ENCODE assay signal across 40 cellular contexts in genomic region chr12:46857486-46857885, GRCh38. TPM values are rescaled to one million over a fixed set of nuclear protein-coding genes. Genes with fewer than 3 reads are reported as not detected.
"Had no signal": no experiment of that assay in that cellular context is flagged by ENCODE, and none has a peak within 500 bp of the region (broad histone marks: within the 10 kb centered on the region; RNA-seq: fewer than 3 reads in every experiment).

No MANE protein-coding gene starts in this region.

- H3K27ac ChIP-seq: adrenal gland, ascending aorta, body of pancreas, brain microvascular endothelial cell, breast epithelium, cardiac muscle cell had no signal

- H3K4me1 Mint-ChIP-seq: activated naive CD4-positive, alpha-beta T cell treated with anti-CD3 and anti-CD28 coated beads, Interleukin-2, amount 50 U/mL, for 24 hours; activated naive CD8-positive, alpha-beta T cell treated with anti-CD3 and anti-CD28 coated beads for 36 hours; activated naive CD8-positive, alpha-beta T cell treated with anti-CD3 and anti-CD28 coated beads, Interleukin-2, amount 10 ng/mL, durations not matched to agents 7 days and 5 days; activated naive CD8-positive, alpha-beta T cell treated with anti-CD3 and anti-CD28 coated beads, Interleukin-2, amount 50 U/mL, for 24 hours; brain; central memory CD8-positive, alpha-beta T cell had no signal

- H3K4me1 ChIP-seq: adrenal gland, body of pancreas, breast epithelium had no signal

- H3K4me3 ChIP-seq: adrenal gland, ascending aorta, body of pancreas, breast epithelium, cardiac muscle cell had no signal

- H3K36me3 ChIP-seq: adrenal gland, ascending aorta, brain microvascular endothelial cell, breast epithelium, cardiac muscle cell had no signal

- FAIRE-seq: astrocyte, bronchial epithelial cell had no signal

- H3K27ac Mint-ChIP-seq: activated naive CD4-positive, alpha-beta T cell treated with anti-CD3 and anti-CD28 coated beads for 36 hours; activated naive CD4-positive, alpha-beta T cell treated with anti-CD3 and anti-CD28 coated beads, Interleukin-2, amount 50 U/mL, for 24 hours; activated naive CD4-positive, alpha-beta T cell treated with anti-CD3 and anti-CD28 coated beads, Interleukin-2, amount 50 U/mL, for 72 hours; activated naive CD8-positive, alpha-beta T cell; activated naive CD8-positive, alpha-beta T cell treated with anti-CD3 and anti-CD28 coated beads for 36 hours; activated naive CD8-positive, alpha-beta T cell treated with anti-CD3 and anti-CD28 coated beads, Interleukin-2, amount 10 ng/mL, durations not matched to agents 7 days and 5 days; activated naive CD8-positive, alpha-beta T cell treated with anti-CD3 and anti-CD28 coated beads, Interleukin-2, amount 50 U/mL, for 24 hours; activated T-cell treated with anti-CD3 and anti-CD28 coated beads, Interleukin-2, amount 50 U/mL, for 24 hours; activated T-cell treated with anti-CD3 and anti-CD28 coated beads, Interleukin-2, amount 50 U/mL, for 72 hours; activated T-helper 1 cell treated with anti-CD3 and anti-CD28 coated beads, Interleukin-12 subunit alpha, Interleukin-12 subunit beta, Interleukin-2, Interleukin-4 antibody, amounts not matched to agents 30 ng/mL and 10 ng/mL and 1 ng/mL, durations not matched to agents 14 hours and 24 hours and 36 hours; activated T-helper 2 cell treated with anti-CD3 and anti-CD28 coated beads, Interferon-gamma antibody, Interleukin-2, Interleukin-4, amounts not matched to agents 10 μg/mL and 5 μg/mL and 100 μg/mL, durations not matched to agents 14 hours and 24 hours and 36 hours; brain had no signal

- H3K27me3 ChIP-seq: adrenal gland, ascending aorta, body of pancreas, brain microvascular endothelial cell, breast epithelium, cardiac muscle cell had no signal

- H3K36me3 Mint-ChIP-seq: activated naive CD4-positive, alpha-beta T cell treated with anti-CD3 and anti-CD28 coated beads, Interleukin-2, amount 50 U/mL, for 24 hours; activated naive CD4-positive, alpha-beta T cell treated with anti-CD3 and anti-CD28 coated beads, Interleukin-2, amount 50 U/mL, for 72 hours; activated naive CD8-positive, alpha-beta T cell treated with anti-CD3 and anti-CD28 coated beads, Interleukin-2, amount 10 ng/mL, durations not matched to agents 7 days and 5 days; brain had no signal

- DNase-seq: activated effector memory CD4-positive, alpha-beta T cell treated with anti-CD3 and anti-CD28 coated beads, Interleukin-2, amount 50 U/mL, for 16 hours; activated effector memory CD4-positive, alpha-beta T cell treated with Interleukin-2 at 50 U/mL for 16 hours; activated gamma-delta T cell; activated gamma-delta T cell treated with Interleukin-2 at 50 U/mL for 16 hours; activated naive CD4-positive, alpha-beta T cell; activated naive CD4-positive, alpha-beta T cell treated with anti-CD3 and anti-CD28 coated beads for 36 hours; activated naive CD4-positive, alpha-beta T cell treated with anti-CD3 and anti-CD28 coated beads, Interleukin-2, amount 50 U/mL, for 16 hours; activated naive CD4-positive, alpha-beta T cell treated with Interleukin-2 at 50 U/mL for 16 hours; activated naive CD8-positive, alpha-beta T cell treated with anti-CD3 and anti-CD28 coated beads for 36 hours; activated naive CD8-positive, alpha-beta T cell treated with anti-CD3 and anti-CD28 coated beads, Interleukin-2, amount 10 ng/mL, durations not matched to agents 7 days and 5 days; activated naive CD8-positive, alpha-beta T cell treated with anti-CD3 and anti-CD28 coated beads, Interleukin-2, amount 50 U/mL, for 24 hours; activated T-cell treated with anti-CD3 and anti-CD28 coated beads for 4 hours; activated T-cell treated with anti-CD3 and anti-CD28 coated beads, Interleukin-2, amount 50 U/mL, for 1 hour; activated T-cell treated with anti-CD3 and anti-CD28 coated beads, Interleukin-2, amount 50 U/mL, for 24 hours; activated T-cell treated with anti-CD3 and anti-CD28 coated beads, Interleukin-2, amount 50 U/mL, for 4 hours; activated T-cell treated with anti-CD3 and anti-CD28 coated beads, Interleukin-2, amount 50 U/mL, for 48 hours; activated T-cell treated with anti-CD3 and anti-CD28 coated beads, Interleukin-2, amount 50 U/mL, for 72 hours; adrenal gland; amniotic stem cell; amygdala; anterior cingulate cortex; aorta; body of pancreas; brain microvascular endothelial cell; caudate nucleus; central memory CD4-positive, alpha-beta T cell; cerebellar nuclear complex had no signal

- H3K4me3 Mint-ChIP-seq: activated naive CD4-positive, alpha-beta T cell treated with anti-CD3 and anti-CD28 coated beads for 36 hours; activated naive CD4-positive, alpha-beta T cell treated with anti-CD3 and anti-CD28 coated beads, Interleukin-2, amount 50 U/mL, for 24 hours; activated naive CD8-positive, alpha-beta T cell; activated naive CD8-positive, alpha-beta T cell treated with anti-CD3 and anti-CD28 coated beads for 36 hours; activated naive CD8-positive, alpha-beta T cell treated with anti-CD3 and anti-CD28 coated beads, Interleukin-2, amount 10 ng/mL, durations not matched to agents 7 days and 5 days; activated naive CD8-positive, alpha-beta T cell treated with anti-CD3 and anti-CD28 coated beads, Interleukin-2, amount 50 U/mL, for 24 hours; activated T-cell treated with anti-CD3 and anti-CD28 coated beads, Interleukin-2, amount 50 U/mL, for 24 hours; activated T-cell treated with anti-CD3 and anti-CD28 coated beads, Interleukin-2, amount 50 U/mL, for 4 hours; activated T-cell treated with anti-CD3 and anti-CD28 coated beads, Interleukin-2, amount 50 U/mL, for 72 hours; activated T-helper 1 cell treated with anti-CD3 and anti-CD28 coated beads, Interleukin-12 subunit alpha, Interleukin-12 subunit beta, Interleukin-2, Interleukin-4 antibody, amounts not matched to agents 30 ng/mL and 10 ng/mL and 1 ng/mL, durations not matched to agents 14 hours and 24 hours and 36 hours; brain; central memory CD8-positive, alpha-beta T cell had no signal

- H3K27me3 Mint-ChIP-seq: activated naive CD4-positive, alpha-beta T cell treated with anti-CD3 and anti-CD28 coated beads, Interleukin-2, amount 50 U/mL, for 24 hours; activated naive CD8-positive, alpha-beta T cell; activated naive CD8-positive, alpha-beta T cell treated with anti-CD3 and anti-CD28 coated beads for 36 hours; activated naive CD8-positive, alpha-beta T cell treated with anti-CD3 and anti-CD28 coated beads, Interleukin-2, amount 10 ng/mL, durations not matched to agents 7 days and 5 days; activated naive CD8-positive, alpha-beta T cell treated with anti-CD3 and anti-CD28 coated beads, Interleukin-2, amount 50 U/mL, for 24 hours; activated T-cell treated with anti-CD3 and anti-CD28 coated beads, Interleukin-2, amount 50 U/mL, for 24 hours; brain had no signal

- ATAC-seq: activated naive CD4-positive, alpha-beta T cell treated with anti-CD3 and anti-CD28 coated beads, Interleukin-2, amount 50 U/mL, for 72 hours; activated naive CD8-positive, alpha-beta T cell treated with anti-CD3 and anti-CD28 coated beads, Interleukin-2, amount 50 U/mL, for 24 hours; activated T-cell treated with anti-CD3 and anti-CD28 coated beads, Interleukin-2, amount 50 U/mL, for 4 hours; activated T-cell treated with anti-CD3 and anti-CD28 coated beads, Interleukin-2, amount 50 U/mL, for 72 hours; body of pancreas had no signal

- H3K9me3 ChIP-seq: ascending aorta, body of pancreas had no signal

RNA-seq across cellular contexts. Expression of gene SLC38A4, which starts 31.7 kb away (rescaled TPM):
- total RNA-seq: activated naive CD4-positive, alpha-beta T cell treated with anti-CD3 and anti-CD28 coated beads for 36 hours; activated naive CD4-positive, alpha-beta T cell treated with anti-CD3 and anti-CD28 coated beads, Interleukin-2, amount 50 U/mL, for 72 hours; activated naive CD8-positive, alpha-beta T cell treated with anti-CD3 and anti-CD28 coated beads for 36 hours; activated naive CD8-positive, alpha-beta T cell treated with anti-CD3 and anti-CD28 coated beads, Interleukin-2, amount 10 ng/mL, durations not matched to agents 7 days and 5 days; activated T-helper 1 cell treated with anti-CD3 and anti-CD28 coated beads, Interleukin-12 subunit alpha, Interleukin-12 subunit beta, Interleukin-2, Interleukin-4 antibody, amounts not matched to agents 30 ng/mL and 10 ng/mL and 1 ng/mL, durations not matched to agents 14 hours and 24 hours and 36 hours; activated T-helper 2 cell treated with anti-CD3 and anti-CD28 coated beads, Interferon-gamma antibody, Interleukin-2, Interleukin-4, amounts not matched to agents 10 μg/mL and 5 μg/mL and 100 μg/mL, durations not matched to agents 14 hours and 24 hours and 36 hours; ascending aorta; cardiac septum had no signal
